Comparison of ENCODE assay signal across 23 cellular contexts in the genomic region with DNA sequence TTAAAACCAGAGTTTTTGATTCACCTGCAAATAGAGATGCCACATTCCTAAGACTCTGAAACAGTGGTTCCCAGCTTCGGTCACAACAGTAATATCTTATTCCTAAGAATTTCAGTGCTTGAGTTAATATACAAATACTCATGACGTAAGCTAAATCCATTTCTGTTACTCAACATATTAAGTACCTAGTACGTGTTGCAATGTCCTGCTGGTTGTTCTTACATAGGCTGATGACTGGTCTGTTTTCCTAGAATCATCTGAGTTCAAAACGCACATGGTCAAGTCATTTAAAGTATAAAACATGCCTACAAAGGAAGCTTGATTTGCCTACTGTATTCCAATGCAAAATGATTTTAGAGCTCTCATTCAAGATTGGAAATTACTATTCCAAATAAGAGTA. TPM values are rescaled to one million over a fixed set of nuclear protein-coding genes. Genes with fewer than 3 reads are reported as not detected.
DNase-seq lines count a peak whose midpoint lies in the region; ATAC-seq and TF ChIP-seq lines count a peak whose summit lies in the region.
"Had no signal": no experiment of that assay in that cellular context is flagged by ENCODE, and none has a peak within 500 bp of the region (broad histone marks: within the 10 kb centered on the region; RNA-seq: fewer than 3 reads in every experiment).

No MANE protein-coding gene starts in this region.

- no peaks in the 10 kb centered on the region for H3K27me3 Mint-ChIP-seq in activated T-cell treated with anti-CD3 and anti-CD28 coated beads, Interleukin-2, amount 50 U/mL, for 24 hours
- peaks cover 8% of the 10 kb centered on the region for H3K27me3 Mint-ChIP-seq in neural crest cell (ENCODE audit: low read depth)
- H3K27me3 Mint-ChIP-seq: type B pancreatic cell had no signal

- H3K27ac ChIP-seq in HUES48 (ENCODE audit: low read depth, low read length), result peak overlapping the region; percentile 40
- H3K27ac ChIP-seq: BLaER1, ovary had no signal

- H3K4me3 ChIP-seq in HUES48 (ENCODE audit: low read depth, low read length), result no peak overlapping the region
- H3K4me3 ChIP-seq: BLaER1, MG63, ovary had no signal

- DNase-seq in activated T-cell treated with anti-CD3 and anti-CD28 coated beads, Interleukin-2, amount 50 U/mL, for 24 hours, result no peak
- no peak for DNase-seq in activated T-cell treated with anti-CD3 and anti-CD28 coated beads, Interleukin-2, amount 50 U/mL, for 48 hours
- DNase-seq in amniotic epithelial cell (ENCODE audit: low read depth) (peak; percentile 91), neural crest cell (ENCODE audit: low read depth, low spot score) (no peak), EL (no peak)
- DNase-seq in effector CD4-positive, alpha-beta T cell, result no peak
- DNase-seq: activated CD4-positive, CD25-positive, alpha-beta regulatory T cell; activated naive CD4-positive, alpha-beta T cell treated with anti-CD3 and anti-CD28 coated beads, Interleukin-2, amount 50 U/mL, for 16 hours; activated T-cell treated with anti-CD3 and anti-CD28 coated beads, Interleukin-2, amount 50 U/mL, for 4 hours; effector memory CD4-positive, alpha-beta T cell; H7; mesendoderm; MG63; NCI-H1694; NCI-H2171 treated with DMSO at 0.1 percent for 48 hours; NCI-H526; ovary; right cardiac atrium had no signal

- peak overlapping the region; percentile 83 for H3K27ac Mint-ChIP-seq in activated T-cell treated with anti-CD3 and anti-CD28 coated beads, Interleukin-2, amount 50 U/mL, for 24 hours
- H3K27ac Mint-ChIP-seq in neural crest cell (ENCODE audit: unreplicated experiment), result no peak overlapping the region
- H3K27ac Mint-ChIP-seq: brain, type B pancreatic cell had no signal

- H3K36me3 ChIP-seq in HUES48 (ENCODE audit: control insufficient read depth, insufficient read depth, low read length), result peaks cover 90% of the 10 kb centered on the region
- H3K36me3 ChIP-seq: ovary had no signal

- peaks cover 62% of the 10 kb centered on the region for H3K4me1 Mint-ChIP-seq in activated T-cell treated with anti-CD3 and anti-CD28 coated beads, Interleukin-2, amount 50 U/mL, for 24 hours (ENCODE audit: low read depth)
- H3K4me1 Mint-ChIP-seq in neural crest cell, result peaks cover 34% of the 10 kb centered on the region

- H3K9me3 Mint-ChIP-seq in activated T-cell treated with anti-CD3 and anti-CD28 coated beads, Interleukin-2, amount 50 U/mL, for 24 hours, result no peaks in the 10 kb centered on the region
- H3K9me3 Mint-ChIP-seq in neural crest cell, result no peaks in the 10 kb centered on the region
- H3K9me3 Mint-ChIP-seq: activated T-cell treated with anti-CD3 and anti-CD28 coated beads, Interleukin-2, amount 50 U/mL, for 4 hours; brain; type B pancreatic cell had no signal

- no peak for ATAC-seq in activated CD4-positive, CD25-positive, alpha-beta regulatory T cell treated with anti-CD3 and anti-CD28 coated beads, Interleukin-2, amount 50 U/mL, for 24 hours
- ATAC-seq: activated T-cell treated with anti-CD3 and anti-CD28 coated beads, Interleukin-2, amount 50 U/mL, for 4 hours; right cardiac atrium had no signal

- H3K4me3 Mint-ChIP-seq in activated T-cell treated with anti-CD3 and anti-CD28 coated beads, Interleukin-2, amount 50 U/mL, for 24 hours, result no peak overlapping the region
- peak overlapping the region; percentile 29 for H3K4me3 Mint-ChIP-seq in neural crest cell
- H3K4me3 Mint-ChIP-seq: brain, type B pancreatic cell had no signal

- no peaks in the 10 kb centered on the region for H3K27me3 ChIP-seq in HUES48 (ENCODE audit: control insufficient read depth, insufficient read depth, low read length)
- H3K27me3 ChIP-seq: BLaER1, MG63, ovary had no signal

- H3K9me3 ChIP-seq in HUES48 (ENCODE audit: control insufficient read depth, insufficient read depth, low read length), result no peaks in the 10 kb centered on the region
- H3K9me3 ChIP-seq: BLaER1, MG63, ovary had no signal

- no peak for TF ChIP-seq CTCF in neural crest cell (conservative IDR thresholded peaks at IDR 0.05)

- H3K4me1 ChIP-seq in HUES48 (ENCODE audit: control insufficient read depth, insufficient read depth, low read length), result peaks cover 6% of the 10 kb centered on the region; the same call in 1 of the 2 replicates

- H3K9ac ChIP-seq in HUES48 (ENCODE audit: low read depth, low read length), result no peak overlapping the region
- H3K9ac ChIP-seq: BLaER1 had no signal

- peaks cover 100% of the 10 kb centered on the region for H3K36me3 Mint-ChIP-seq in activated T-cell treated with anti-CD3 and anti-CD28 coated beads, Interleukin-2, amount 50 U/mL, for 24 hours (ENCODE audit: low read depth)
- H3K36me3 Mint-ChIP-seq in neural crest cell (ENCODE audit: low read depth), result peaks cover 58% of the 10 kb centered on the region

RNA-seq across cellular contexts. Expression of gene NCL, which starts 7.2 kb away (rescaled TPM):
- total RNA-seq in neural crest cell, result 999 and 1,068 TPM in 2 replicates
